In genomic region chr1:226034482-226034881, GRCh38 we compare ENCODE assay signal across 8 cellular contexts. TPM values are rescaled to one million over a fixed set of nuclear protein-coding genes. Genes with fewer than 3 reads are reported as not detected.
DNase-seq lines count a peak whose midpoint lies in the region; ATAC-seq and TF ChIP-seq lines count a peak whose summit lies in the region.

No MANE protein-coding gene starts in this region.

- H3K9me3 ChIP-seq in Peyer's patch (no peaks in the 10 kb centered on the region), muscle layer of duodenum (ENCODE audit: control insufficient read depth in 1 of 2, low read length in 2 of 2) (no peaks in the 10 kb centered on the region)

- TF ChIP-seq POLR2A in Peyer's patch (IDR thresholded peaks at IDR 0.05) = peak in 1 of 2 donors; percentile 38

- H3K27ac ChIP-seq in Peyer's patch (peak overlapping the region; percentile 25 to 83 (median 64)), muscle layer of duodenum (ENCODE audit: low read length) (peak overlapping the region; percentile 74)

- DNase-seq in AG10803 (ENCODE audit: low read depth) = peak; percentile 100
- DNase-seq in Peyer's patch = peak in 2 of 3 donors; percentile 88 to 92
- DNase-seq in epithelial cell of esophagus (ENCODE audit: low read depth) = peak; percentile 88
- DNase-seq in amniotic stem cell (lab: John Stamatoyannopoulos, UW) = no peak
- no peak for DNase-seq in ACHN

- H3K36me3 ChIP-seq in Peyer's patch (no peaks in the 10 kb centered on the region), muscle layer of duodenum (ENCODE audit: control insufficient read depth in 1 of 2, insufficient read depth in 2 of 2, low read length in 2 of 2) (no peaks in the 10 kb centered on the region)

- ATAC-seq in GM18870 (IDR thresholded peaks at IDR 0.05; ENCODE audit: unreplicated experiment) (no peak), HG03354 (IDR thresholded peaks at IDR 0.05; ENCODE audit: poor library complexity, severe bottlenecking, unreplicated experiment) (no peak)

- in situ Hi-C loops in ACHN (cut with HindIII; ENCODE audit: low pct_ligation_motif_present, low pct_unique_long_range_greater_than_20kb, low sequenced_read_pairs) = no loop called here

- H3K27me3 ChIP-seq in Peyer's patch (no peaks in the 10 kb centered on the region), muscle layer of duodenum (ENCODE audit: low read depth, low read length) (no peaks in the 10 kb centered on the region)

- no peak for TF ChIP-seq CTCF in AG10803 (conservative IDR thresholded peaks at IDR 0.05; ENCODE audit: low read length)
- TF ChIP-seq CTCF in Peyer's patch (IDR thresholded peaks at IDR 0.05) = peak in 2 of 6 experiments; percentile 4 to 46
- TF ChIP-seq CTCF in epithelial cell of esophagus (IDR thresholded peaks at IDR 0.05; ENCODE audit: insufficient read depth, low read depth, low read length, missing control alignments) = peak; percentile 12

- H3K4me1 ChIP-seq in Peyer's patch (peaks cover 0 to 8% (median 3%) of the 10 kb centered on the region in 4 donors), muscle layer of duodenum (ENCODE audit: control insufficient read depth in 1 of 2, insufficient read depth in 2 of 2, low read length in 2 of 2) (no peaks in the 10 kb centered on the region)

- H3K4me3 ChIP-seq in AG10803 (ENCODE audit: low read length) = no peak overlapping the region
- H3K4me3 ChIP-seq in Peyer's patch = no peak overlapping the region
- H3K4me3 ChIP-seq in epithelial cell of esophagus (ENCODE audit: low read length) = no peak overlapping the region
- H3K4me3 ChIP-seq in muscle layer of duodenum (ENCODE audit: low read depth in 1 of 2, low read length in 2 of 2) = no peak overlapping the region

RNA-seq across cellular contexts. Expression of gene H3-3A, which starts 28.0 kb away (rescaled TPM):
- total RNA-seq in Peyer's patch = 100 to 1,000 TPM; 202 to 340 (median 291) TPM

RNA-seq across cellular contexts. Expression of gene SDE2, which starts 35.3 kb away (rescaled TPM):
- 10 to 100 TPM; 10.9 to 22.3 (median 15.8) TPM for total RNA-seq in Peyer's patch

Comparison
In these comparisons a context has a peak if more than half of its experiments do, and no peak if none do; other contexts are left out.
1. DNase-seq: peak in AG10803 (single experiment), Peyer's patch (2 of 3) and epithelial cell of esophagus (single experiment); none in amniotic stem cell (single experiment) and ACHN (single experiment).